14 cellular contexts compared by ENCODE assay signal in genomic region chr19:10815007-10815531, GRCh38. TPM values are rescaled to one million over a fixed set of nuclear protein-coding genes. Genes with fewer than 3 reads are reported as not detected.
A peak's percentile ranks its signal among the peaks of the same experiment; 100 is the strongest.
DNase-seq lines count a peak whose midpoint lies in the region; ATAC-seq and TF ChIP-seq lines count a peak whose summit lies in the region.
"Had no signal": no experiment of that assay in that cellular context is flagged by ENCODE, and none has a peak within 500 bp of the region (broad histone marks: within the 10 kb centered on the region; RNA-seq: fewer than 3 reads in every experiment).

No MANE protein-coding gene starts in this region.

- peaks cover 25 to 47% of the 10 kb centered on the region in 2 donors for H3K4me1 ChIP-seq in thoracic aorta (ENCODE audit: control insufficient read depth in 1 of 2, low read depth in 2 of 2)

- H3K9me3 ChIP-seq in thoracic aorta = no peaks in the 10 kb centered on the region

- no peaks in the 10 kb centered on the region for H3K27me3 Mint-ChIP-seq in activated CD8-positive, alpha-beta memory T cell treated with anti-CD3 and anti-CD28 coated beads, Interleukin-2, amount 10 ng/mL, durations not matched to agents 7 days and 5 days

- H3K27ac Mint-ChIP-seq in activated CD8-positive, alpha-beta memory T cell treated with anti-CD3 and anti-CD28 coated beads, Interleukin-2, amount 10 ng/mL, durations not matched to agents 7 days and 5 days = peak overlapping the region; percentile 59

- no peak for ATAC-seq in activated CD8-positive, alpha-beta memory T cell treated with anti-CD3 and anti-CD28 coated beads, Interleukin-2, amount 10 ng/mL, durations not matched to agents 7 days and 5 days
- ATAC-seq in thoracic aorta (ENCODE audit: insufficient number of reproducible peaks, low FRiP score, low read depth) (no peak), HG02973 (IDR thresholded peaks at IDR 0.05; ENCODE audit: unreplicated experiment) (no peak), HG03108 (IDR thresholded peaks at IDR 0.05; ENCODE audit: unreplicated experiment) (no peak)

- peaks cover 10% of the 10 kb centered on the region for H3K36me3 ChIP-seq in thoracic aorta

- H3K27me3 ChIP-seq in thoracic aorta (replicated peaks; ENCODE audit: insufficient read depth) = no peaks in the 10 kb centered on the region

- peak overlapping the region; percentile 15 to 88 for H3K27ac ChIP-seq in thoracic aorta

- CTCF ChIA-PET in activated CD8-positive, alpha-beta memory T cell treated with anti-CD3 and anti-CD28 coated beads, Interleukin-2, amount 10 ng/mL, durations not matched to agents 7 days and 5 days (lab: Charles Lee) = interaction anchor here (0.8 to 2.5 kb wide), 8 partner anchors 11 to 115 kb away, joined by 3 to 9 read pairs (median 5); partner anchors contain the start of genes DNM2 and TMED1

- H3K9me3 Mint-ChIP-seq in activated CD8-positive, alpha-beta memory T cell treated with anti-CD3 and anti-CD28 coated beads, Interleukin-2, amount 10 ng/mL, durations not matched to agents 7 days and 5 days (ENCODE audit: low read depth) = no peaks in the 10 kb centered on the region

- TF ChIP-seq CTCF in WI38 (IDR thresholded peaks at IDR 0.05; ENCODE audit: low read depth, low read length) (no peak), foreskin fibroblast (IDR thresholded peaks at IDR 0.05; ENCODE audit: low read depth, low read length) (no peak), thoracic aorta (IDR thresholded peaks at IDR 0.05) (no peak)

- H3K4me1 Mint-ChIP-seq in activated CD8-positive, alpha-beta memory T cell treated with anti-CD3 and anti-CD28 coated beads, Interleukin-2, amount 10 ng/mL, durations not matched to agents 7 days and 5 days = peaks cover 52% of the 10 kb centered on the region

- DNase-seq in activated CD8-positive, alpha-beta memory T cell treated with anti-CD3 and anti-CD28 coated beads, Interleukin-2, amount 10 ng/mL, durations not matched to agents 7 days and 5 days = no peak
- DNase-seq in activated CD8-positive, alpha-beta memory T cell treated with anti-CD3 and anti-CD28 coated beads, Interleukin-2, amount 50 U/mL, for 48 hours = no peak
- no peak for DNase-seq in foreskin fibroblast
- no peak for DNase-seq in thoracic aorta (ENCODE audit: low spot score)
- no peak for DNase-seq in NCI-H1092 treated with DMSO at 0.1 percent for 48 hours (lab: John Stamatoyannopoulos, UW)
- DNase-seq: activated CD4-positive, CD25-positive, alpha-beta regulatory T cell; central memory CD4-positive, alpha-beta T cell; kidney glomerular epithelial cell; NCI-H2081; NCI-H526 treated with DMSO at 0.1 percent for 48 hours had no signal

- H3K36me3 Mint-ChIP-seq in activated CD8-positive, alpha-beta memory T cell treated with anti-CD3 and anti-CD28 coated beads, Interleukin-2, amount 10 ng/mL, durations not matched to agents 7 days and 5 days = peaks cover 24% of the 10 kb centered on the region

- no peak overlapping the region for H3K4me3 Mint-ChIP-seq in activated CD8-positive, alpha-beta memory T cell treated with anti-CD3 and anti-CD28 coated beads, Interleukin-2, amount 10 ng/mL, durations not matched to agents 7 days and 5 days

- H3K4me3 ChIP-seq in WI38 (ENCODE audit: low read depth, low read length) (peak overlapping the region; percentile 90; the same call in 1 of the 2 replicates), foreskin fibroblast (ENCODE audit: low read depth in 1 of 2, low read length in 2 of 2) (peak overlapping the region; percentile 93 to 99), thoracic aorta (no peak overlapping the region)

RNA-seq across cellular contexts. Expression of gene TMED1, which starts 20.9 kb away (rescaled TPM):
- total RNA-seq in activated CD8-positive, alpha-beta memory T cell treated with anti-CD3 and anti-CD28 coated beads, Interleukin-2, amount 10 ng/mL, durations not matched to agents 7 days and 5 days = 10 to 100 TPM; 16.0 to 19.2 TPM
- 10 to 100 TPM; 19.4 to 22.4 TPM for total RNA-seq in thoracic aorta

RNA-seq across cellular contexts. Expression of gene C19orf38, which starts 33.1 kb away (rescaled TPM):
- total RNA-seq in activated CD8-positive, alpha-beta memory T cell treated with anti-CD3 and anti-CD28 coated beads, Interleukin-2, amount 10 ng/mL, durations not matched to agents 7 days and 5 days = 1 to 10 TPM; 1.2 to 1.7 TPM
- 1 to 10 TPM; 2.4 to 3.5 TPM for total RNA-seq in thoracic aorta
- total RNA-seq: A673 had no signal

RNA-seq across cellular contexts. Expression of gene CARM1, which starts 56.3 kb away (rescaled TPM):
- total RNA-seq in activated CD8-positive, alpha-beta memory T cell treated with anti-CD3 and anti-CD28 coated beads, Interleukin-2, amount 10 ng/mL, durations not matched to agents 7 days and 5 days = 10 to 100 TPM; 38.5 to 48.1 TPM
- 10 to 100 TPM; 18.5 to 21.2 TPM for total RNA-seq in thoracic aorta
